Comparison of ENCODE assay signal across 22 cellular contexts in the genomic region with DNA sequence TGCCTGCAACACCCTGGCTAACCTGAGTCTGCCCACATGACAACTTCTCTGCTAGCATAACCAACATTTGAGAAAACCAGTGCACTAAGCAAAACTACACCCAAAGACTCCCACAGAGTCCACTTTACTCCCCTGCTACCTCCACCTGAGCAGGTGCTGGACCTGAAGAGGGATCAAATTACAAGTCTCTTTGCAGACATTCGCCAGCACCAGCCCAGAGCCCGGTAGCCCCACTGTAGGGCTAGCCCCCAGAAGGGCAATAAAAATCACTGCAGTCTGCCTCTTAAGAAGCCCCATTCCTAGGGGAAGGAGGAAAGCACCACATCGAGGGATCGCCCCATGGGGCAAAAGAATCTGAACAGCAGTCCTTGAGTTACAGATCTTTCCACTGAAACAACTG.
"Had no signal": no experiment of that assay in that cellular context is flagged by ENCODE, and none has a peak within 500 bp of the region (broad histone marks: within the 10 kb centered on the region; RNA-seq: fewer than 3 reads in every experiment).

No MANE protein-coding gene starts in this region.

- DNase-seq: activated CD4-positive, alpha-beta T cell treated with anti-CD3 and anti-CD28 coated beads for 48 hours; activated CD4-positive, alpha-beta T cell treated with anti-CD3 and anti-CD28 coated beads, Interleukin-2, amount 50 U/mL, for 48 hours; activated CD8-positive, alpha-beta memory T cell treated with anti-CD3 and anti-CD28 coated beads, Interleukin-2, amount 50 U/mL, for 48 hours; activated gamma-delta T cell; activated naive CD4-positive, alpha-beta T cell treated with anti-CD3 and anti-CD28 coated beads, Interleukin-2, amount 10 ng/mL, durations not matched to agents 7 days and 5 days; activated naive CD8-positive, alpha-beta T cell treated with anti-CD3 and anti-CD28 coated beads, Interleukin-2, amount 10 ng/mL, durations not matched to agents 7 days and 5 days; activated T-cell treated with anti-CD3 and anti-CD28 coated beads, Interleukin-2, amount 50 U/mL, for 24 hours; cerebellar nuclear complex; colonic mucosa; effector CD8-positive, alpha-beta T cell; left cardiac atrium; left ventricle myocardium superior; posterior cingulate gyrus; right lobe of liver; stimulated activated CD4-positive, alpha-beta T cell treated with anti-CD3 and anti-CD28 coated beads, Interleukin-2, amount 100 ng/mL, for 48 hours; stimulated activated naive CD4-positive, alpha-beta T cell treated with Interleukin-2 at 50 U/mL for 16 hours had no signal

- H3K36me3 ChIP-seq: ascending aorta, cardiac muscle cell, colonic mucosa, right lobe of liver, tibial nerve had no signal

- H3K4me3 ChIP-seq: ascending aorta, cardiac muscle cell, colonic mucosa, right lobe of liver, tibial nerve had no signal

- H3K27ac ChIP-seq: ascending aorta, cardiac muscle cell, colonic mucosa, right lobe of liver, tibial nerve, VCaP had no signal

- H3K27me3 Mint-ChIP-seq: activated naive CD4-positive, alpha-beta T cell treated with anti-CD3 and anti-CD28 coated beads, Interleukin-2, amount 10 ng/mL, durations not matched to agents 7 days and 5 days; activated naive CD8-positive, alpha-beta T cell treated with anti-CD3 and anti-CD28 coated beads, Interleukin-2, amount 10 ng/mL, durations not matched to agents 7 days and 5 days; activated T-cell treated with anti-CD3 and anti-CD28 coated beads, Interleukin-2, amount 50 U/mL, for 24 hours; brain had no signal

- H3K27me3 ChIP-seq: ascending aorta, cardiac muscle cell, colonic mucosa, right lobe of liver, tibial nerve had no signal

- H3K9me3 ChIP-seq: ascending aorta, colonic mucosa, right lobe of liver, tibial nerve had no signal

- H3K4me1 Mint-ChIP-seq: activated naive CD4-positive, alpha-beta T cell treated with anti-CD3 and anti-CD28 coated beads, Interleukin-2, amount 10 ng/mL, durations not matched to agents 7 days and 5 days; activated naive CD8-positive, alpha-beta T cell treated with anti-CD3 and anti-CD28 coated beads, Interleukin-2, amount 10 ng/mL, durations not matched to agents 7 days and 5 days; brain; nephron had no signal

- H3K4me3 Mint-ChIP-seq: activated naive CD4-positive, alpha-beta T cell treated with anti-CD3 and anti-CD28 coated beads, Interleukin-2, amount 10 ng/mL, durations not matched to agents 7 days and 5 days; activated naive CD8-positive, alpha-beta T cell treated with anti-CD3 and anti-CD28 coated beads, Interleukin-2, amount 10 ng/mL, durations not matched to agents 7 days and 5 days; activated T-cell treated with anti-CD3 and anti-CD28 coated beads, Interleukin-2, amount 50 U/mL, for 24 hours; brain; nephron had no signal

- H3K27ac Mint-ChIP-seq: activated naive CD4-positive, alpha-beta T cell treated with anti-CD3 and anti-CD28 coated beads, Interleukin-2, amount 10 ng/mL, durations not matched to agents 7 days and 5 days; activated naive CD8-positive, alpha-beta T cell treated with anti-CD3 and anti-CD28 coated beads, Interleukin-2, amount 10 ng/mL, durations not matched to agents 7 days and 5 days; activated T-cell treated with anti-CD3 and anti-CD28 coated beads, Interleukin-2, amount 50 U/mL, for 24 hours; brain; nephron had no signal

- H3K36me3 Mint-ChIP-seq: activated naive CD4-positive, alpha-beta T cell treated with anti-CD3 and anti-CD28 coated beads, Interleukin-2, amount 10 ng/mL, durations not matched to agents 7 days and 5 days; activated naive CD8-positive, alpha-beta T cell treated with anti-CD3 and anti-CD28 coated beads, Interleukin-2, amount 10 ng/mL, durations not matched to agents 7 days and 5 days; brain had no signal

- H3K4me1 ChIP-seq: ascending aorta, colonic mucosa, right lobe of liver, tibial nerve had no signal
